ENCODE assay signal across 7 cellular contexts in genomic region chr16:21283521-21284289, GRCh38. TPM values are rescaled to one million over a fixed set of nuclear protein-coding genes. Genes with fewer than 3 reads are reported as not detected.
DNase-seq lines count a peak whose midpoint lies in the region; ATAC-seq and FAIRE-seq lines count a peak whose summit lies in the region.

No MANE protein-coding gene starts in this region.

- H3K27ac ChIP-seq in mesodermal cell (ENCODE audit: low read depth, low read length, severe bottlenecking) = no peak overlapping the region

- no peaks in the 10 kb centered on the region for H3K36me3 ChIP-seq in mesodermal cell (ENCODE audit: control insufficient read depth, insufficient read depth, low read length)

- peak; percentile 73 for FAIRE-seq in GM19239 (lab: Jason Lieb, UNC)

- ATAC-seq in HG02973 (IDR thresholded peaks at IDR 0.05; ENCODE audit: unreplicated experiment) (no peak), HG02870 (IDR thresholded peaks at IDR 0.05; ENCODE audit: unreplicated experiment) (no peak)

- H3K9me3 ChIP-seq in mesodermal cell (ENCODE audit: control insufficient read depth, low read length) = no peaks in the 10 kb centered on the region

- no peaks in the 10 kb centered on the region for H3K4me1 ChIP-seq in mesodermal cell (ENCODE audit: control insufficient read depth, insufficient read depth, low read length, poor library complexity, severe bottlenecking)

- peak overlapping the region; percentile 61 for H3K4me3 ChIP-seq in mesodermal cell (ENCODE audit: extremely low read depth, insufficient read depth, low read length, poor library complexity, severe bottlenecking)

- DNase-seq in GM19239 (ENCODE audit: insufficient read length, low spot score) (no peak), NCI-H526 (lab: John Stamatoyannopoulos, UW) (peak; percentile 53 to 82), ecto neural progenitor cell (ENCODE audit: low spot score) (peak; percentile 85), activated gamma-delta T cell treated with Interleukin-2 at 50 U/mL for 16 hours (no peak)

- 1 to 3% methylated on average over 17 of the region's 67 CpGs for WGBS in mesodermal cell (ENCODE audit: insufficient coverage in 2 of 2), 2 experiments

RNA-seq across cellular contexts. Expression of gene CRYM, which starts 5.6 kb away (rescaled TPM):
- polyA plus RNA-seq in mesodermal cell (2013, experiment 1 of 2) = 3.9 TPM
- 4.7 TPM for polyA plus RNA-seq in mesodermal cell (2013, experiment 2 of 2)

RNA-seq across cellular contexts. Expression of gene ANKS4B, which starts 50.2 kb away (rescaled TPM):
- polyA plus RNA-seq in mesodermal cell (2013, experiment 1 of 2) = not detected
- polyA plus RNA-seq in mesodermal cell (2013, experiment 2 of 2) = not detected

Comparison
In these comparisons a context has a peak if more than half of its experiments do, and no peak if none do; other contexts are left out.
1. DNase-seq: peak in NCI-H526 (2 of 2) and ecto neural progenitor cell (single experiment); none in GM19239 (single experiment) and activated gamma-delta T cell treated with Interleukin-2 at 50 U/mL for 16 hours (single experiment).